In genomic region chr17:82668024-82668630, GRCh38 we compare ENCODE assay signal across 1 cellular context.
TF ChIP-seq lines count a peak whose summit lies in the region.

No MANE protein-coding gene starts in this region.

TF ChIP-seq in GM23338, 12 proteins besides CTCF, POLR2A, EP300 and RAD21 (continued from another document):
- TF ChIP-seq ZNF462 (CRISPR knock-in tag; IDR thresholded peaks at IDR 0.05) (no peak), ETS1 (IDR thresholded peaks at IDR 0.05) (no peak), JUNB (IDR thresholded peaks at IDR 0.05; ENCODE audit: unreplicated experiment) (no peak), ZNF331 (CRISPR knock-in tag; IDR thresholded peaks at IDR 0.05; ENCODE audit: low read depth) (no peak), NANOG (IDR thresholded peaks at IDR 0.05; ENCODE audit: borderline replicate concordance) (no peak), ZNF114 (CRISPR knock-in tag; IDR thresholded peaks at IDR 0.05) (no peak), REST (IDR thresholded peaks at IDR 0.05; ENCODE audit: unreplicated experiment) (no peak), EZH2phosphoT487 (IDR thresholded peaks at IDR 0.05; ENCODE audit: unreplicated experiment) (no peak), CREB1 (CRISPR knock-in tag; IDR thresholded peaks at IDR 0.05; ENCODE audit: low read depth) (no peak)
